In genomic region chr3:134486577-134487041, GRCh38 we compare ENCODE assay signal across 8 cellular contexts. TPM values are rescaled to one million over a fixed set of nuclear protein-coding genes. Genes with fewer than 3 reads are reported as not detected.
A peak's percentile ranks its signal among the peaks of the same experiment; 100 is the strongest.
DNase-seq lines count a peak whose midpoint lies in the region; ATAC-seq lines count a peak whose summit lies in the region.

No MANE protein-coding gene starts in this region.

- H3K9ac ChIP-seq in skeletal muscle satellite cell (ENCODE audit: low read depth, low read length): peak overlapping the region; percentile 98

- H3K4me1 ChIP-seq in CD8-positive, alpha-beta memory T cell (ENCODE audit: insufficient read depth, low read length): peaks cover 33% of the 10 kb centered on the region
- H3K4me1 ChIP-seq in right cardiac atrium (ENCODE audit: control insufficient read depth, insufficient read depth, low read length): no peaks in the 10 kb centered on the region
- peaks cover 37% of the 10 kb centered on the region for H3K4me1 ChIP-seq in skeletal muscle satellite cell (ENCODE audit: control insufficient read depth, insufficient read depth, low read length)

- peak; percentile 9 for ATAC-seq in GM19328 (IDR thresholded peaks at IDR 0.05; ENCODE audit: unreplicated experiment)
- peak in 1 of 2 donors; percentile 19 for ATAC-seq in right cardiac atrium

- peak overlapping the region; percentile 93 to 100 (median 97) for H3K4me3 Mint-ChIP-seq in CD8-positive, alpha-beta memory T cell
- peak overlapping the region; percentile 94 for H3K4me3 Mint-ChIP-seq in activated naive CD8-positive, alpha-beta T cell

- H3K4me1 Mint-ChIP-seq in CD8-positive, alpha-beta memory T cell: peaks cover 44 to 61% (median 51%) of the 10 kb centered on the region in 3 donors
- peaks cover 64% of the 10 kb centered on the region for H3K4me1 Mint-ChIP-seq in activated naive CD8-positive, alpha-beta T cell (ENCODE audit: low read depth)

- POLR2A ChIA-PET in CD8-positive, alpha-beta memory T cell (lab: Charles Lee): interaction anchor here (0.7 to 1.5 kb wide), 5 partner anchors 13 to 913 kb away, joined by 3 to 19 read pairs (median 4); partner anchors contain the start of genes CDV3 and RYK

- H3K27me3 ChIP-seq in CD8-positive, alpha-beta memory T cell (ENCODE audit: insufficient read depth, low read length, poor library complexity, severe bottlenecking): no peaks in the 10 kb centered on the region
- H3K27me3 ChIP-seq in right cardiac atrium (ENCODE audit: control insufficient read depth, insufficient read depth): no peaks in the 10 kb centered on the region
- no peaks in the 10 kb centered on the region for H3K27me3 ChIP-seq in skeletal muscle satellite cell (ENCODE audit: control insufficient read depth, insufficient read depth, low read length)

- WGBS in right cardiac atrium: 1% methylated on average over 17 of the region's 17 CpGs

- no peaks in the 10 kb centered on the region for H3K9me3 ChIP-seq in CD8-positive, alpha-beta memory T cell (ENCODE audit: low read length)
- H3K9me3 ChIP-seq in right cardiac atrium (ENCODE audit: control insufficient read depth, low read length) (no peaks in the 10 kb centered on the region), skeletal muscle satellite cell (replicated peaks; ENCODE audit: low read length) (no peaks in the 10 kb centered on the region)

- H3K9me3 Mint-ChIP-seq in CD8-positive, alpha-beta memory T cell: no peaks in the 10 kb centered on the region
- H3K9me3 Mint-ChIP-seq in activated naive CD8-positive, alpha-beta T cell (ENCODE audit: low read depth): no peaks in the 10 kb centered on the region

- peaks cover 7% of the 10 kb centered on the region for H3K36me3 ChIP-seq in CD8-positive, alpha-beta memory T cell (ENCODE audit: insufficient read depth, low read length)
- peaks cover 9% of the 10 kb centered on the region for H3K36me3 ChIP-seq in skeletal muscle satellite cell (ENCODE audit: insufficient read depth, low read length)

- CTCF ChIA-PET in CD8-positive, alpha-beta memory T cell (lab: Charles Lee): interaction anchor here (1.9 to 5.0 kb wide), 4 partner anchors 8 to 193 kb away, joined by 4 to 40 read pairs (median 7); no protein-coding TSS in a partner anchor

- H3K4me2 ChIP-seq in skeletal muscle satellite cell (ENCODE audit: low read length): peak overlapping the region; percentile 91

- intact Hi-C loops in right cardiac atrium (cut with DNase I): loop anchor here in 2 of 4 donors (10.0 kb wide), 1 partner anchor 272 kb away; no protein-coding TSS in a partner anchor

- peaks cover 0 to 2% of the 10 kb centered on the region in 2 donors for H3K27me3 Mint-ChIP-seq in CD8-positive, alpha-beta memory T cell
- H3K27me3 Mint-ChIP-seq in activated naive CD8-positive, alpha-beta T cell: no peaks in the 10 kb centered on the region

- H3K36me3 Mint-ChIP-seq in CD8-positive, alpha-beta memory T cell: peaks cover 7 to 34% (median 8%) of the 10 kb centered on the region in 3 donors
- H3K36me3 Mint-ChIP-seq in activated naive CD8-positive, alpha-beta T cell: no peaks in the 10 kb centered on the region

- H3K4me3 ChIP-seq in CD8-positive, alpha-beta memory T cell (ENCODE audit: low read length): peak overlapping the region; percentile 99
- peak overlapping the region; percentile 86 for H3K4me3 ChIP-seq in right cardiac atrium (ENCODE audit: low read length)
- H3K4me3 ChIP-seq in skeletal muscle satellite cell (ENCODE audit: low read length): peak overlapping the region; percentile 83

- H3K27ac Mint-ChIP-seq in CD8-positive, alpha-beta memory T cell: peak overlapping the region; percentile 97 to 100 (median 98)
- peak overlapping the region; percentile 99 for H3K27ac Mint-ChIP-seq in activated naive CD8-positive, alpha-beta T cell

- H3K27ac ChIP-seq in CD8-positive, alpha-beta memory T cell (ENCODE audit: low read depth, low read length): peak overlapping the region; percentile 88
- H3K27ac ChIP-seq in right cardiac atrium (ENCODE audit: low read length): peak overlapping the region; percentile 59

- DNase-seq in CD8-positive, alpha-beta memory T cell: peak in 2 of 5 donors; percentile 45 to 60
- peak; percentile 52 for DNase-seq in MV-4-11 (lab: John Stamatoyannopoulos, UW)
- DNase-seq in right cardiac atrium: no peak
- no peak for DNase-seq in HPDE6-E6E7 (ENCODE audit: extremely low spot score)
- no peak for DNase-seq in ureter (ENCODE audit: low spot score)

RNA-seq across cellular contexts. Expression of gene CEP63, which starts 0.8 kb away (rescaled TPM):
- 10 to 100 TPM; 21.1 to 21.3 TPM for total RNA-seq in CD8-positive, alpha-beta memory T cell
- polyA plus RNA-seq in CD8-positive, alpha-beta memory T cell: 19.3 TPM
- total RNA-seq in right cardiac atrium: 10 to 100 TPM; 31.3 to 41.6 (median 39.4) TPM
- 34.6 TPM for polyA plus RNA-seq in right cardiac atrium
- total RNA-seq in skeletal muscle satellite cell (2012; rRNA removed): 5.3 and 9.4 TPM in 2 replicates
- total RNA-seq in ureter: 37.6 TPM

RNA-seq across cellular contexts. Expression of gene ANAPC13, which starts 0.8 kb away (rescaled TPM):
- 10 to 100 TPM; 41.0 to 42.0 TPM for total RNA-seq in CD8-positive, alpha-beta memory T cell
- 84.6 TPM for polyA plus RNA-seq in CD8-positive, alpha-beta memory T cell
- total RNA-seq in right cardiac atrium: 10 to 100 TPM; 75.6 to 95.8 (median 81.3) TPM
- 87.7 TPM for polyA plus RNA-seq in right cardiac atrium
- total RNA-seq in skeletal muscle satellite cell (2012; rRNA removed): 70.0 and 77.1 TPM in 2 replicates
- total RNA-seq in ureter: 50.9 TPM
